Comparison of ENCODE assay signal across 33 cellular contexts in the genomic region with DNA sequence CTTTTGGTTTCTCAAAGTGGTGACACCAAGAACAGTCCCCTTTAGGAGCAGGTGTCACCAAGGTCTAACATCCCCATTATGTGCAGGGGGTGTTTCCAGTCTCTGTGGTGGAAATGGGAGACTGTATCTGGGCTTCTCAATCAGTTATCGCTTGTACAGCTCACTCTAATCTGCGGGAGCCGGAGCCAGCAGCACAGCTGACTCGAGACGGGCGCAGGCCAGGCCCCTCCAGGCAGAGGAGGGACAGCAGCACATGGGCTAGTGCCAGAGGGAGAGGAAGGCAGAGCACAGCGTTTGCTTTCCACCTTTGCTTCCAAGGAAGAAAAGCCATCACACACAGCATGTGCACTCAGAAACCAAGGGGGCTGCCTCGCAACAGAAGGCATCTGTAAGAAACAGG.
A peak's percentile ranks its signal among the peaks of the same experiment; 100 is the strongest.
DNase-seq lines count a peak whose midpoint lies in the region; ATAC-seq, FAIRE-seq and TF ChIP-seq lines count a peak whose summit lies in the region.
"Had no signal": no experiment of that assay in that cellular context is flagged by ENCODE, and none has a peak within 500 bp of the region (broad histone marks: within the 10 kb centered on the region; RNA-seq: fewer than 3 reads in every experiment).

No MANE protein-coding gene starts in this region.

- H3K27ac Mint-ChIP-seq in osteocyte (ENCODE audit: unreplicated experiment), result peak overlapping the region; percentile 82
- H3K27ac Mint-ChIP-seq: activated B cell treated with CpG ODN at 0.5 μM for 24 hours; activated CD4-positive, alpha-beta memory T cell treated with anti-CD3 and anti-CD28 coated beads, Interleukin-2, amount 10 ng/mL, durations not matched to agents 7 days and 5 days; activated naive CD8-positive, alpha-beta T cell treated with anti-CD3 and anti-CD28 coated beads, Interleukin-2, amount 50 U/mL, for 24 hours had no signal

- H3K4me1 ChIP-seq in heart right ventricle, result peaks cover 0 to 14% (median 6%) of the 10 kb centered on the region in 9 donors
- H3K4me1 ChIP-seq: body of pancreas, Caco-2, psoas muscle, spleen, testis, uterus had no signal

- H3K9me3 Mint-ChIP-seq in osteocyte (ENCODE audit: unreplicated experiment), result no peaks in the 10 kb centered on the region
- H3K9me3 Mint-ChIP-seq: activated B cell treated with CpG ODN at 0.5 μM for 24 hours; activated CD4-positive, alpha-beta memory T cell treated with anti-CD3 and anti-CD28 coated beads, Interleukin-2, amount 10 ng/mL, durations not matched to agents 7 days and 5 days; activated naive CD8-positive, alpha-beta T cell treated with anti-CD3 and anti-CD28 coated beads, Interleukin-2, amount 50 U/mL, for 24 hours had no signal

- 39 to 68% methylated on average over 8 of the region's 8 CpGs for WGBS in heart right ventricle, 2 donors
- 82 to 84% methylated on average over 7 of the region's 8 CpGs for WGBS in lower leg skin, 2 donors

- peaks cover 0 to 3% (median 0%) of the 10 kb centered on the region in 11 donors for H3K9me3 ChIP-seq in heart right ventricle
- H3K9me3 ChIP-seq: body of pancreas, Caco-2, psoas muscle, spleen, testis, uterus had no signal

- peaks cover 0 to 50% (median 6%) of the 10 kb centered on the region in 9 donors for H3K36me3 ChIP-seq in heart right ventricle
- H3K36me3 ChIP-seq: uterus had no signal

- peaks cover 14% of the 10 kb centered on the region for H3K4me1 Mint-ChIP-seq in osteocyte (ENCODE audit: unreplicated experiment)
- H3K4me1 Mint-ChIP-seq: activated B cell treated with CpG ODN at 0.5 μM for 24 hours; activated CD4-positive, alpha-beta memory T cell treated with anti-CD3 and anti-CD28 coated beads, Interleukin-2, amount 10 ng/mL, durations not matched to agents 7 days and 5 days; activated naive CD8-positive, alpha-beta T cell treated with anti-CD3 and anti-CD28 coated beads, Interleukin-2, amount 50 U/mL, for 24 hours had no signal

- TF ChIP-seq POLR2A in H54 (IDR thresholded peaks at IDR 0.05; ENCODE audit: low read depth, low read length), result no peak
- no peak for TF ChIP-seq POLR2A in lower leg skin (IDR thresholded peaks at IDR 0.05)

- no peaks in the 10 kb centered on the region for H3K27me3 Mint-ChIP-seq in osteocyte (ENCODE audit: unreplicated experiment)
- H3K27me3 Mint-ChIP-seq: activated B cell treated with CpG ODN at 0.5 μM for 24 hours; activated CD4-positive, alpha-beta memory T cell treated with anti-CD3 and anti-CD28 coated beads, Interleukin-2, amount 10 ng/mL, durations not matched to agents 7 days and 5 days; activated naive CD8-positive, alpha-beta T cell treated with anti-CD3 and anti-CD28 coated beads, Interleukin-2, amount 50 U/mL, for 24 hours had no signal

- peaks cover 12% of the 10 kb centered on the region for H3K36me3 Mint-ChIP-seq in osteocyte (ENCODE audit: unreplicated experiment)

- no peak overlapping the region for H3K27ac ChIP-seq in heart right ventricle
- H3K27ac ChIP-seq: body of pancreas, psoas muscle, spleen, testis, uterus had no signal

- DNase-seq in H54 (ENCODE audit: insufficient read length, low spot score) (peak; percentile 29), heart right ventricle (no peak), osteocyte (ENCODE audit: extremely low spot score, unreplicated experiment) (no peak), HPDE6-E6E7 (ENCODE audit: extremely low spot score) (no peak), NCI-H187 (lab: John Stamatoyannopoulos, UW) (no peak), lower leg skin (ENCODE audit: low spot score in 2 of 2) (no peak)
- no peak for DNase-seq in activated CD8-positive, alpha-beta memory T cell treated with anti-CD3 and anti-CD28 coated beads, Interleukin-2, amount 50 U/mL, for 48 hours
- DNase-seq: activated B cell treated with CpG ODN at 0.5 μM for 24 hours; activated CD4-positive, alpha-beta memory T cell treated with anti-CD3 and anti-CD28 coated beads, Interleukin-2, amount 10 ng/mL, durations not matched to agents 7 days and 5 days; activated effector memory CD4-positive, alpha-beta T cell treated with Interleukin-2 at 50 U/mL for 16 hours; activated naive CD8-positive, alpha-beta T cell treated with anti-CD3 and anti-CD28 coated beads, Interleukin-2, amount 50 U/mL, for 24 hours; C1 segment of cervical spinal cord; Caco-2; DND-41; effector memory CD4-positive, alpha-beta T cell; foreskin melanocyte; hippocampal formation; Kasumi-1; NCI-H1092; NCI-H187 treated with DMSO at 0.1 percent for 48 hours; NCI-H2227 treated with DMSO at 0.1 percent for 48 hours; NCI-H69; spleen; stimulated activated CD4-positive, alpha-beta T cell treated with anti-CD3 and anti-CD28 coated beads, Interleukin-4, amount 100 ng/mL, for 24 hours; stimulated activated naive CD4-positive, alpha-beta T cell treated with Interleukin-2 at 50 U/mL for 16 hours; T-helper 9 cell; testis; uterus had no signal

- TF ChIP-seq CTCF in heart right ventricle (IDR thresholded peaks at IDR 0.05), result no peak
- TF ChIP-seq CTCF in osteocyte (IDR thresholded peaks at IDR 0.05), result no peak
- TF ChIP-seq CTCF in lower leg skin (IDR thresholded peaks at IDR 0.05), result no peak

- H3K4me3 Mint-ChIP-seq in osteocyte (ENCODE audit: unreplicated experiment), result no peak overlapping the region
- H3K4me3 Mint-ChIP-seq: activated B cell treated with CpG ODN at 0.5 μM for 24 hours; activated CD4-positive, alpha-beta memory T cell treated with anti-CD3 and anti-CD28 coated beads, Interleukin-2, amount 10 ng/mL, durations not matched to agents 7 days and 5 days; activated naive CD8-positive, alpha-beta T cell treated with anti-CD3 and anti-CD28 coated beads, Interleukin-2, amount 50 U/mL, for 24 hours had no signal

- H3K4me3 ChIP-seq in heart right ventricle (no peak overlapping the region), lower leg skin (ENCODE audit: low read depth, poor library complexity, severe bottlenecking) (no peak overlapping the region)
- H3K4me3 ChIP-seq: body of pancreas, GM12878, lung, psoas muscle, spleen, testis, uterus had no signal

- peak; percentile 66 for ATAC-seq in SK-N-SH treated with all-trans-retinoic acid at 6 μM for 48 hours
- ATAC-seq in heart right ventricle, result peak; percentile 29 to 82 (median 75)
- ATAC-seq: body of pancreas had no signal

- no peaks in the 10 kb centered on the region for H3K27me3 ChIP-seq in heart right ventricle
- H3K27me3 ChIP-seq: body of pancreas, spleen, testis, uterus had no signal

- intact Hi-C loops in heart right ventricle (cut with DNase I) (no loop called here), lower leg skin (cut with DNase I; ENCODE audit: low total_unique reads) (no loop called here)

- FAIRE-seq in H54 (lab: Jason Lieb, UNC), result no peak
- FAIRE-seq: GM12878 had no signal

TF ChIP-seq in SK-N-SH treated with all-trans-retinoic acid at 6 μM for 48 hours, 23 proteins besides CTCF, POLR2A, EP300 and RAD21:
- TF ChIP-seq, protein P1, sequence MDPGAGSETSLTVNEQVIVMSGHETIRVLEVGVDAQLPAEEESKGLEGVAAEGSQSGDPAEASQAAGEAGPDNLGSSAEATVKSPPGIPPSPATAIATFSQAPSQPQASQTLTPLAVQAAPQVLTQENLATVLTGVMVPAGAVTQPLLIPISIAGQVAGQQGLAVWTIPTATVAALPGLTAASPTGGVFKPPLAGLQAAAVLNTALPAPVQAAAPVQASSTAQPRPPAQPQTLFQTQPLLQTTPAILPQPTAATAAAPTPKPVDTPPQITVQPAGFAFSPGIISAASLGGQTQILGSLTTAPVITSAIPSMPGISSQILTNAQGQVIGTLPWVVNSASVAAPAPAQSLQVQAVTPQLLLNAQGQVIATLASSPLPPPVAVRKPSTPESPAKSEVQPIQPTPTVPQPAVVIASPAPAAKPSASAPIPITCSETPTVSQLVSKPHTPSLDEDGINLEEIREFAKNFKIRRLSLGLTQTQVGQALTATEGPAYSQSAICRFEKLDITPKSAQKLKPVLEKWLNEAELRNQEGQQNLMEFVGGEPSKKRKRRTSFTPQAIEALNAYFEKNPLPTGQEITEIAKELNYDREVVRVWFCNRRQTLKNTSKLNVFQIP (CRISPR knock-in tag; IDR thresholded peaks at IDR 0.05; ENCODE audit: borderline replicate concordance, low read depth), result no peak
- TF ChIP-seq CSDC2 (CRISPR knock-in tag; IDR thresholded peaks at IDR 0.05) (no peak), RARB (CRISPR knock-in tag; IDR thresholded peaks at IDR 0.05) (no peak), BACH2 (CRISPR knock-in tag; IDR thresholded peaks at IDR 0.05; ENCODE audit: borderline replicate concordance) (no peak)
